10 cellular contexts compared by ENCODE assay signal in the genomic region with DNA sequence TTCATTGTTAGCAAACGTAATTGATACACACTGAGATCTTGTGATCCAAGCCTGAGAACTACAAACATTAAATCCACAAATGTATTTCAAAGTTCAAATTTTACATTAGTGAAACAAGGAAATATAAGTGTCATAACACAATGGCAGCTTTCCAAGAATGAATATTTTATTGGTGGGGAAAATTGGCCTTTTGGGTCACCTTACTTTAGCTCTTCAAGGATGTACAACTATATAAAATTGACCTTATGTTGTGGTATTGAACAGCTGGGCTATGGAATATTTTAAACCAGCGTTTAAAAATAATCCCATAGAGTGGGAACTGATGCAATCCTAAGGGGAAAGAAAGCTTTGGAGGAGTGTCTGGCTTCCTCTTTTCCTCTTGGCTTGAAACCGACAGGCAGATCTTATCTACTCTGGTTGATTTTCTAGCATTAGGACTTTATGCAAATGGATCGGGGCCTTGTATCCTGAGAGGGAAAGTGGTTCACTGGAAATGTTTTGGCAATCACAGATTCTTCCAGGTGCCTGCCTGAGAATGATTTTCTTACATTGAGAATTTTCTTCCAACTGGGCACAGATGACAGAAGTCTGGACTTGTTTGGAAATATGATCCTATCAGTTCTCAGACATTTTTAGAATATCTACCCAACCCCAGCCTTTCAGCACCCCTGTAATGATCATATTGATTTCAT.
DNase-seq lines count a peak whose midpoint lies in the region; ATAC-seq and TF ChIP-seq lines count a peak whose summit lies in the region.
"Had no signal": no experiment of that assay in that cellular context is flagged by ENCODE, and none has a peak within 500 bp of the region (broad histone marks: within the 10 kb centered on the region; RNA-seq: fewer than 3 reads in every experiment).

No MANE protein-coding gene starts in this region.

- POLR2A ChIA-PET in MCF 10A (lab: Yijun Ruan, JAX), result interaction anchor here (0.7 to 4.4 kb wide), 3 partner anchors 32 to 495 kb away, joined by 3 to 19 read pairs (median 3); no protein-coding TSS in a partner anchor
- POLR2A ChIA-PET in activated CD4-positive, alpha-beta memory T cell treated with anti-CD3 and anti-CD28 coated beads, Interleukin-2, amount 10 ng/mL, durations not matched to agents 7 days and 5 days (lab: Charles Lee), result no interaction called here
- POLR2A ChIA-PET in activated CD4-positive, alpha-beta T cell treated with anti-CD3 and anti-CD28 coated beads for 36 hours (lab: Charles Lee), result no interaction called here

- H3K27me3 ChIP-seq in left lung, result no peaks in the 10 kb centered on the region

- peaks cover 49% of the 10 kb centered on the region for H3K4me1 Mint-ChIP-seq in MCF 10A (ENCODE audit: insufficient read depth, unreplicated experiment)
- no peaks in the 10 kb centered on the region for H3K4me1 Mint-ChIP-seq in activated CD4-positive, alpha-beta memory T cell treated with anti-CD3 and anti-CD28 coated beads, Interleukin-2, amount 10 ng/mL, durations not matched to agents 7 days and 5 days
- no peaks in the 10 kb centered on the region for H3K4me1 Mint-ChIP-seq in activated CD4-positive, alpha-beta T cell treated with anti-CD3 and anti-CD28 coated beads for 36 hours

- H3K27ac ChIP-seq in 22Rv1 (peak overlapping the region; percentile 46), left lung (peak overlapping the region in 1 of 2 donors; percentile 9)

- H3K4me3 ChIP-seq in left lung, result no peak overlapping the region
- H3K4me3 ChIP-seq: lung had no signal

- H3K4me3 Mint-ChIP-seq in MCF 10A (ENCODE audit: unreplicated experiment), result no peak overlapping the region
- no peak overlapping the region for H3K4me3 Mint-ChIP-seq in activated CD4-positive, alpha-beta memory T cell treated with anti-CD3 and anti-CD28 coated beads, Interleukin-2, amount 10 ng/mL, durations not matched to agents 7 days and 5 days
- no peak overlapping the region for H3K4me3 Mint-ChIP-seq in activated CD4-positive, alpha-beta T cell treated with anti-CD3 and anti-CD28 coated beads for 36 hours

- no peaks in the 10 kb centered on the region for H3K36me3 ChIP-seq in left lung

- no peaks in the 10 kb centered on the region for H3K27me3 Mint-ChIP-seq in MCF 10A (ENCODE audit: insufficient read depth, unreplicated experiment)
- H3K27me3 Mint-ChIP-seq in activated CD4-positive, alpha-beta memory T cell treated with anti-CD3 and anti-CD28 coated beads, Interleukin-2, amount 10 ng/mL, durations not matched to agents 7 days and 5 days, result peaks cover 12% of the 10 kb centered on the region
- peaks cover 19% of the 10 kb centered on the region for H3K27me3 Mint-ChIP-seq in activated CD4-positive, alpha-beta T cell treated with anti-CD3 and anti-CD28 coated beads for 36 hours

- TF ChIP-seq CTCF in 22Rv1 (IDR thresholded peaks at IDR 0.05), result no peak
- no peak for TF ChIP-seq CTCF in MCF 10A (IDR thresholded peaks at IDR 0.05; ENCODE audit: unreplicated experiment)
- TF ChIP-seq CTCF in left lung (IDR thresholded peaks at IDR 0.05), result no peak
- no peak for TF ChIP-seq CTCF in GM13977 (IDR thresholded peaks at IDR 0.05; ENCODE audit: extremely low read depth, insufficient read depth, missing control alignments)

- H3K4me1 ChIP-seq in left lung, result peaks cover 10 to 28% of the 10 kb centered on the region in 2 donors

- H3K9me3 ChIP-seq in left lung, result no peaks in the 10 kb centered on the region

- intact Hi-C loops in MCF 10A (cut with micrococcal nuclease), result loop anchor here (10.0 kb wide), 1 partner anchor 85 kb away; no protein-coding TSS in a partner anchor
- intact Hi-C loops in left lung (cut with DNase I), result no loop called here
- intact Hi-C loops in activated CD4-positive, alpha-beta T cell treated with anti-CD3 and anti-CD28 coated beads for 36 hours (cut with DNase I, micrococcal nuclease), result no loop called here

- H3K9me3 Mint-ChIP-seq in MCF 10A (ENCODE audit: unreplicated experiment), result no peaks in the 10 kb centered on the region
- H3K9me3 Mint-ChIP-seq in activated CD4-positive, alpha-beta memory T cell treated with anti-CD3 and anti-CD28 coated beads, Interleukin-2, amount 10 ng/mL, durations not matched to agents 7 days and 5 days, result no peaks in the 10 kb centered on the region
- no peaks in the 10 kb centered on the region for H3K9me3 Mint-ChIP-seq in activated CD4-positive, alpha-beta T cell treated with anti-CD3 and anti-CD28 coated beads for 36 hours (ENCODE audit: low read depth)

- peak overlapping the region; percentile 89 for H3K27ac Mint-ChIP-seq in MCF 10A (ENCODE audit: low read depth, unreplicated experiment)
- H3K27ac Mint-ChIP-seq in activated CD4-positive, alpha-beta memory T cell treated with anti-CD3 and anti-CD28 coated beads, Interleukin-2, amount 10 ng/mL, durations not matched to agents 7 days and 5 days, result no peak overlapping the region
- H3K27ac Mint-ChIP-seq in activated CD4-positive, alpha-beta T cell treated with anti-CD3 and anti-CD28 coated beads for 36 hours, result no peak overlapping the region

- CTCF ChIA-PET in MCF 10A (lab: Yijun Ruan, JAX), result interaction anchor here (0.7 kb wide), 1 partner anchor 582 kb away, joined by 3 read pairs; no protein-coding TSS in a partner anchor
- CTCF ChIA-PET in activated CD4-positive, alpha-beta memory T cell treated with anti-CD3 and anti-CD28 coated beads, Interleukin-2, amount 10 ng/mL, durations not matched to agents 7 days and 5 days (lab: Charles Lee), result no interaction called here
- CTCF ChIA-PET in activated CD4-positive, alpha-beta T cell treated with anti-CD3 and anti-CD28 coated beads for 36 hours (lab: Charles Lee), result interaction anchor here (0.6 kb wide), 1 partner anchor 751 kb away, joined by 3 read pairs; no protein-coding TSS in a partner anchor

- H3K36me3 Mint-ChIP-seq in MCF 10A (ENCODE audit: insufficient read depth, unreplicated experiment), result no peaks in the 10 kb centered on the region
- H3K36me3 Mint-ChIP-seq in activated CD4-positive, alpha-beta memory T cell treated with anti-CD3 and anti-CD28 coated beads, Interleukin-2, amount 10 ng/mL, durations not matched to agents 7 days and 5 days (ENCODE audit: low read depth), result no peaks in the 10 kb centered on the region
- H3K36me3 Mint-ChIP-seq in activated CD4-positive, alpha-beta T cell treated with anti-CD3 and anti-CD28 coated beads for 36 hours (ENCODE audit: low read depth), result no peaks in the 10 kb centered on the region

- ATAC-seq in left lung (peak; percentile 48), GM18502 (IDR thresholded peaks at IDR 0.05; ENCODE audit: poor library complexity, unreplicated experiment) (no peak)
- no peak for ATAC-seq in activated CD4-positive, alpha-beta T cell treated with anti-CD3 and anti-CD28 coated beads for 36 hours

- DNase-seq in LoVo (ENCODE audit: low spot score), result peak; percentile 57
- DNase-seq in MCF 10A (ENCODE audit: unreplicated experiment), result peak; percentile 62
- no peak for DNase-seq in left lung
- no peak for DNase-seq in GM13977 (ENCODE audit: low spot score)
- DNase-seq in activated CD4-positive, alpha-beta memory T cell treated with anti-CD3 and anti-CD28 coated beads, Interleukin-2, amount 10 ng/mL, durations not matched to agents 7 days and 5 days, result no peak
- no peak for DNase-seq in activated CD4-positive, alpha-beta T cell treated with anti-CD3 and anti-CD28 coated beads for 36 hours
- DNase-seq: NCI-H1436 treated with DMSO at 0.1 percent for 48 hours had no signal

- BruUV-seq in MCF 10A (replicated peaks; lab: Mats Ljungman, UMichigan), result TSS peak; percentile 62

- in situ Hi-C loops in GM13977 (cut with MboI; ENCODE audit: low pct_unique_long_range_greater_than_20kb, low sequenced_read_pairs, unreplicated experiment), result no loop called here

Comparison
In these comparisons a context has a peak if more than half of its experiments do, and no peak if none do; other contexts are left out.
1. DNase-seq: peak in LoVo (single experiment) and MCF 10A (single experiment); none in left lung (0 of 2), GM13977 (single experiment), activated CD4-positive, alpha-beta memory T cell treated with anti-CD3 and anti-CD28 coated beads, Interleukin-2, amount 10 ng/mL, durations not matched to agents 7 days and 5 days (single experiment) and activated CD4-positive, alpha-beta T cell treated with anti-CD3 and anti-CD28 coated beads for 36 hours (single experiment).